In genomic region chr14:90332271-90332584, GRCh38 we compare ENCODE assay signal across 1 cellular context.
TF ChIP-seq lines count a peak whose summit lies in the region.

No MANE protein-coding gene starts in this region.

TF ChIP-seq in WTC11, 78 proteins besides CTCF, POLR2A, EP300 and RAD21 (continued from another document):
- no peak for TF ChIP-seq OVOL2 (CRISPR knock-in tag; IDR thresholded peaks at IDR 0.05; ENCODE audit: borderline replicate concordance)
